27 cellular contexts compared by ENCODE assay signal in genomic region chr6:25395731-25396130, GRCh38.
"Had no signal": no experiment of that assay in that cellular context is flagged by ENCODE, and none has a peak within 500 bp of the region (broad histone marks: within the 10 kb centered on the region; RNA-seq: fewer than 3 reads in every experiment).

No MANE protein-coding gene starts in this region.

- H3K36me3 ChIP-seq: gastroesophageal sphincter, heart left ventricle, left lung, prostate gland, right atrium auricular region, sigmoid colon, stomach, thyroid gland, vagina had no signal

- DNase-seq: dorsolateral prefrontal cortex; effector CD4-positive, alpha-beta T cell; endodermal cell; foreskin fibroblast; heart left ventricle; left cardiac atrium; left lung; mesenchymal stem cell; mucosa of descending colon; naive B cell; sigmoid colon; stimulated activated CD4-positive, alpha-beta T cell treated with anti-CD3 and anti-CD28 coated beads, Interleukin-2, amount 100 ng/mL, for 24 hours; stimulated activated CD4-positive, alpha-beta T cell treated with anti-CD3 and anti-CD28 coated beads, Interleukin-4, amount 100 ng/mL, for 24 hours; stimulated activated naive CD4-positive, alpha-beta T cell treated with Interleukin-2 at 50 U/mL for 16 hours; stomach; thyroid gland; trophoblast cell had no signal

- H3K9me3 ChIP-seq: gastroesophageal sphincter, heart left ventricle, left lung, mucosa of descending colon, prostate gland, right atrium auricular region, sigmoid colon, stomach, thyroid gland, vagina had no signal

- H2AFZ ChIP-seq: hepatocyte, parathyroid adenoma had no signal

- H3K9ac ChIP-seq: parathyroid adenoma had no signal

- H3K4me1 ChIP-seq: gastroesophageal sphincter, left lung, parathyroid adenoma, prostate gland, right atrium auricular region, sigmoid colon, stomach, thyroid gland, vagina had no signal

- H3K27me3 ChIP-seq: gastroesophageal sphincter, heart left ventricle, hepatocyte, left lung, right atrium auricular region, sigmoid colon, stomach, thyroid gland, vagina had no signal

- H3K27ac ChIP-seq: dorsolateral prefrontal cortex, epithelial cell of prostate, gastroesophageal sphincter, heart left ventricle, hepatocyte, left lung, parathyroid adenoma, prostate gland, right atrium auricular region, sigmoid colon, stomach, thyroid gland, vagina had no signal

- H3K4me3 ChIP-seq: dorsolateral prefrontal cortex, gastroesophageal sphincter, heart left ventricle, hepatocyte, left lung, mucosa of descending colon, prostate gland, right atrium auricular region, sigmoid colon, stomach, thyroid gland, vagina had no signal

- ATAC-seq: esophagus mucosa; gastroesophageal sphincter; heart left ventricle; left cardiac atrium; left lung; mucosa of descending colon; natural killer cell treated with Interleukin-12 subunit alpha and Interleukin-12 subunit beta and Interleukin-15 and Interleukin-18, amount 100 ng/mL, for 72 hours; stimulated activated effector memory CD8-positive, alpha-beta T cell treated with anti-CD3 and anti-CD28 coated beads, Interleukin-12 subunit alpha, Interleukin-12 subunit beta, amount 100 ng/mL, for 72 hours had no signal

- H3K4me2 ChIP-seq: hepatocyte had no signal
